8 cellular contexts compared by ENCODE assay signal in the genomic region with DNA sequence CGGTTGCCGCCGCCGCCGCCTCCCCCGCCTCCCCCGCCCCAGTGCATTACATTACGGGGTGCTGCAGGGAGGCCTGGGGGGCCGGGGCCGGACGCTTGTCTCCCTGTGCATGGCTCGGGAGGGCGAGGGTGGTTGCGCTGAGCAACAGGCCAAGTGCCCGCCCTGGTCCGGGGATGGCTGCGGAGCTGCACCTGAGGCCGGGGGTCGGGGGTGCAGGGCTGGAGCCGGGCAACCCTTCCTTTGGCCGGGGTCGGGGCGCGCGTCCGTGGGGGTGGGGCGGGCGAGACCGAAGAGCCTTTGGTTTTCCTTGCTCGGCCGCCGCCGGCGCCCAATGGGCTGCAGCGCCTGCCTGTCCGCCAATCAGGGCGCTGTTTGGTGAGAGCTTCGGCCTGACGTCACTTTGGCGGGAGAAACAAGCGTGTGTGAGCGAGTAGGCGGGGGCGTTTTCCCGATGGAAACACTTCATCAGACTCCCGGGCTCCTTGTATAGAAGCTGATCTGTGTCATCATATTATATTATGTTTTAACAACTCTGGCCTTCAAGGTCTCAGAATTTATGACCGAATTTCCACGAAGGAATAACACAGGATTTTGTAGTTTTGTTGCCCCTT.
DNase-seq lines count a peak whose midpoint lies in the region; ATAC-seq lines count a peak whose summit lies in the region.

No MANE protein-coding gene starts in this region.

- peak; percentile 58 for ATAC-seq in HG03439 (IDR thresholded peaks at IDR 0.05; ENCODE audit: unreplicated experiment)

- H3K27ac ChIP-seq in cingulate gyrus (ENCODE audit: low read depth, low read length), result peak overlapping the region; percentile 81

- DNase-seq in AG08396 (ENCODE audit: low spot score) (peak; percentile 97), GM19238 (ENCODE audit: insufficient read length, low spot score) (peak; percentile 91), NCI-H510A treated with DMSO at 0.1 percent for 48 hours (lab: John Stamatoyannopoulos, UW) (peak; percentile 90), kidney tubule cell (ENCODE audit: low spot score) (peak; percentile 92)
- DNase-seq in activated CD4-positive, alpha-beta T cell treated with anti-CD3 and anti-CD28 coated beads for 48 hours, result peak; percentile 94
- peak; percentile 96 for DNase-seq in stimulated activated CD4-positive, alpha-beta T cell treated with anti-CD3 and anti-CD28 coated beads, Interleukin-15, amount 100 ng/mL, for 24 hours

Comparison
In these comparisons a context has a peak if more than half of its experiments do, and no peak if none do; other contexts are left out.
1. Peak in every context shown above with its lines: DNase-seq, ATAC-seq and H3K27ac ChIP-seq.